1 cellular context compared by ENCODE assay signal in genomic region chr17:38824899-38825761, GRCh38.
A peak's percentile ranks its signal among the peaks of the same experiment; 100 is the strongest.
TF ChIP-seq lines count a peak whose summit lies in the region.

CWC25 (minus strand) TSS chr17:38825321; CDS start chr17:38825183, 138 bp downstream.

TF ChIP-seq in K562, 482 proteins besides CTCF, POLR2A, EP300 and RAD21 (continued from another document and continues in another):
- TF ChIP-seq CEBPZ (IDR thresholded peaks at IDR 0.05; ENCODE audit: borderline replicate concordance, low read depth, low read length) (no peak), ZNF134 (CRISPR knock-in tag; conservative IDR thresholded peaks at IDR 0.05) (no peak), RCOR1 (IDR thresholded peaks at IDR 0.05; ENCODE audit: borderline replicate concordance in 1 of 2, low read depth in 2 of 2, low read length in 2 of 2) (peak in 1 of 2 experiments; percentile 44; a peak in 1 of 4 replicates), YY1 (IDR thresholded peaks at IDR 0.05; ENCODE audit: borderline replicate concordance in 1 of 3, control insufficient read depth in 1 of 3, extremely low read depth in 1 of 3, insufficient read depth in 3 of 3, insufficient read length in 1 of 3, insufficient replicate concordance in 2 of 3, low read depth in 1 of 3, low read length in 2 of 3) (peak in 2 of 3 experiments; percentile 68 to 84), ARNT (IDR thresholded peaks at IDR 0.05) (0 out of 4 replicates have a peak, but pooled peaks of 1 of the 2 experiments have one; percentile 19), FOXJ3 (CRISPR knock-in tag; IDR thresholded peaks at IDR 0.05) (no peak), YBX1 (IDR thresholded peaks at IDR 0.05) (no peak), PCBP2 (IDR thresholded peaks at IDR 0.05; ENCODE audit: low read depth, low read length, poor library complexity, severe bottlenecking) (no peak), SMAD1 (IDR thresholded peaks at IDR 0.05; ENCODE audit: low read depth, low read length, partially characterized antibody) (peak; percentile 85), ZNF639 (CRISPR knock-in tag; conservative IDR thresholded peaks at IDR 0.05 in 1 of 2, IDR thresholded peaks at IDR 0.05 in 1 of 2) (peak in 1 of 2 experiments; percentile 71; a peak in 1 of 4 replicates), STAG1 (CRISPR knock-in tag; IDR thresholded peaks at IDR 0.05; ENCODE audit: borderline replicate concordance) (no peak), RFX1 (IDR thresholded peaks at IDR 0.05) (peak; percentile 95), ZNF384 (IDR thresholded peaks at IDR 0.05; ENCODE audit: low read depth, low read length) (no peak; the same call in 1 of the 2 replicates), ZNF76 (CRISPR knock-in tag; IDR thresholded peaks at IDR 0.05; ENCODE audit: borderline replicate concordance) (no peak), ZNF830 (CRISPR knock-in tag; IDR thresholded peaks at IDR 0.05) (no peak), MEF2D (tag; conservative IDR thresholded peaks at IDR 0.05; ENCODE audit: low read depth) (no peak; the same call in 1 of the 2 replicates), FOXA1 (IDR thresholded peaks at IDR 0.05; ENCODE audit: borderline replicate concordance) (no peak), ZNF184 (CRISPR knock-in tag; IDR thresholded peaks at IDR 0.05) (no peak), ERF (CRISPR knock-in tag; IDR thresholded peaks at IDR 0.05) (no peak), CBX2 (IDR thresholded peaks at IDR 0.05; ENCODE audit: insufficient read depth, low read length, poor library complexity, severe bottlenecking) (no peak), NR0B1 (IDR thresholded peaks at IDR 0.05; ENCODE audit: partially characterized antibody) (no peak), ATF3 (IDR thresholded peaks at IDR 0.05) (peak; percentile 61), ATF3 (CRISPR knock-in tag; conservative IDR thresholded peaks at IDR 0.05) (no peak; the same call in 1 of the 2 replicates), C11orf30 (IDR thresholded peaks at IDR 0.05; ENCODE audit: low read depth) (peak; percentile 100), CEBPG (CRISPR knock-in tag; IDR thresholded peaks at IDR 0.05) (no peak; the same call in 1 of the 2 replicates), CEBPG (tag; conservative IDR thresholded peaks at IDR 0.05 in 1 of 2, IDR thresholded peaks at IDR 0.05 in 1 of 2) (no peak), NFE2L1 (tag; IDR thresholded peaks at IDR 0.05; ENCODE audit: borderline replicate concordance, low read depth) (no peak), NCOR1 (IDR thresholded peaks at IDR 0.05) (peak; percentile 49; the same call in 1 of the 2 replicates), CHCHD3 (CRISPR knock-in tag; IDR thresholded peaks at IDR 0.05) (no peak), ZNF518B (CRISPR knock-in tag; IDR thresholded peaks at IDR 0.05) (no peak), SMARCA5 (IDR thresholded peaks at IDR 0.05) (no peak), ZNF212 (CRISPR knock-in tag; IDR thresholded peaks at IDR 0.05) (no peak), EP400 (IDR thresholded peaks at IDR 0.05) (peak; percentile 99), SP2 (IDR thresholded peaks at IDR 0.05; ENCODE audit: extremely low read depth, low read depth, low read length, poor library complexity, severe bottlenecking) (no peak), TGIF2 (CRISPR knock-in tag; IDR thresholded peaks at IDR 0.05) (no peak; the same call in 1 of the 2 replicates), THRAP3 (IDR thresholded peaks at IDR 0.05; ENCODE audit: borderline replicate concordance) (no peak), ZNF12 (CRISPR knock-in tag; IDR thresholded peaks at IDR 0.05) (no peak), WHSC1 (IDR thresholded peaks at IDR 0.05; ENCODE audit: low read length) (no peak), ARID3B (CRISPR knock-in tag; IDR thresholded peaks at IDR 0.05; ENCODE audit: borderline replicate concordance) (no peak), SIX5 (IDR thresholded peaks at IDR 0.05; ENCODE audit: borderline replicate concordance in 1 of 2, insufficient read depth in 1 of 2, low read depth in 1 of 2, low read length in 2 of 2) (peak; percentile 75 to 79; a peak in 3 of 4 replicates), NELFE (IDR thresholded peaks at IDR 0.05; ENCODE audit: insufficient read depth, insufficient read length) (no peak), POLR2AphosphoS5 (IDR thresholded peaks at IDR 0.05; ENCODE audit: control insufficient read depth, insufficient read depth, low read depth, low read length) (peak; percentile 82), HIVEP1 (CRISPR knock-in tag; IDR thresholded peaks at IDR 0.05) (no peak), ZNF511 (CRISPR knock-in tag; IDR thresholded peaks at IDR 0.05) (no peak), HMG20B (CRISPR knock-in tag; IDR thresholded peaks at IDR 0.05) (no peak), COPS2 (conservative IDR thresholded peaks at IDR 0.05) (peak; percentile 75; the same call in 1 of the 2 replicates), PML (IDR thresholded peaks at IDR 0.05; ENCODE audit: low read length) (peak; percentile 83), ZNF766 (CRISPR knock-in tag; conservative IDR thresholded peaks at IDR 0.05) (peak; percentile 18; the same call in 1 of the 2 replicates), SMARCA4 (IDR thresholded peaks at IDR 0.05) (no peak), MNT (conservative IDR thresholded peaks at IDR 0.05) (peak; percentile 83 to 95), CSDE1 (IDR thresholded peaks at IDR 0.05) (peak in 1 of 2 experiments; percentile 99; a peak in 2 of 4 replicates), HDAC8 (tag; IDR thresholded peaks at IDR 0.05) (peak; percentile 87), BRD9 (IDR thresholded peaks at IDR 0.05; ENCODE audit: low read depth, partially characterized antibody) (no peak), TAF7 (tag; IDR thresholded peaks at IDR 0.05) (peak; percentile 88), RHOXF2B (CRISPR knock-in tag; conservative IDR thresholded peaks at IDR 0.05) (no peak), ZZZ3 (IDR thresholded peaks at IDR 0.05) (peak; percentile 83), MYBL2 (IDR thresholded peaks at IDR 0.05; ENCODE audit: low read depth) (peak; percentile 51; the same call in 1 of the 2 replicates), MYBL2 (CRISPR knock-in tag; IDR thresholded peaks at IDR 0.05; ENCODE audit: borderline replicate concordance) (no peak), NCOA2 (IDR thresholded peaks at IDR 0.05; ENCODE audit: partially characterized antibody in 2 of 2) (peak in 1 of 2 experiments; percentile 96)
